ENCODE assay signal across 1 cellular context in genomic region chr11:77448269-77448668, GRCh38.
TF ChIP-seq lines count a peak whose summit lies in the region.

No MANE protein-coding gene starts in this region.

TF ChIP-seq in H1, 55 proteins besides CTCF, POLR2A, EP300 and RAD21:
- TF ChIP-seq USF2 (IDR thresholded peaks at IDR 0.05; ENCODE audit: low read length) (no peak), CBX8 (IDR thresholded peaks at IDR 0.05; ENCODE audit: borderline replicate concordance, low read depth, low read length) (no peak), BACH1 (IDR thresholded peaks at IDR 0.05; ENCODE audit: low read length) (no peak)
TF ChIP-seq in H1: peak in this region for 0.
